10 cellular contexts compared by ENCODE assay signal in the genomic region with DNA sequence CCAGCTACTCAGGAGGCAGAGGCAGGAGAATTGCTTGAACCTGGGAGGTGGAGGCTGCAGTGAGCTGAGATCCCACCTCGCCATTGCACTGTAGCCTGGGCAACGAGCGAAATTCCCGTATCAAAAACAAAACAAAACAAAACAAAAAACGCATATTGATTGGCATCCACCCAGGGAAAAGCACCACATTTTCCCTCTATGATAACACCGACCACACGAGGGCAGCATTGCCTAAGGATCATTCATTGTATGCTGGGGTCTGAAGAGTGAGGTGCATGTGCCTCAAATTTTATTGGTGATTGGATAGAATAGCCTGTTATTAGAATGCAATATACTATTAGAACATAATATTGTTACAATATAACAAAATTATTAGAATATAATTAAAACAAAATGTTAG.
DNase-seq lines count a peak whose midpoint lies in the region; ATAC-seq and TF ChIP-seq lines count a peak whose summit lies in the region.
"Had no signal": no experiment of that assay in that cellular context is flagged by ENCODE, and none has a peak within 500 bp of the region (broad histone marks: within the 10 kb centered on the region; RNA-seq: fewer than 3 reads in every experiment).

No MANE protein-coding gene starts in this region.

- CTCF ChIA-PET in CD4-positive, alpha-beta T cell (lab: Charles Lee): no interaction called here
- CTCF ChIA-PET in activated naive CD4-positive, alpha-beta T cell treated with anti-CD3 and anti-CD28 coated beads for 36 hours (lab: Charles Lee): interaction anchor here (0.6 to 1.2 kb wide), 2 partner anchors 9 to 80 kb away, joined by 3 read pairs; no protein-coding TSS in a partner anchor

- POLR2A ChIA-PET in CD4-positive, alpha-beta T cell (lab: Charles Lee): no interaction called here

- no peaks in the 10 kb centered on the region for H3K27me3 ChIP-seq in CD4-positive, alpha-beta T cell (ENCODE audit: control insufficient read depth, insufficient read depth, low read length)

- H3K4me3 Mint-ChIP-seq in CD4-positive, alpha-beta T cell: peak overlapping the region; percentile 62
- no peak overlapping the region for H3K4me3 Mint-ChIP-seq in activated naive CD4-positive, alpha-beta T cell treated with anti-CD3 and anti-CD28 coated beads for 36 hours
- H3K4me3 Mint-ChIP-seq: dendritic cell treated with granulocyte-macrophage colony-stimulating factor and Interleukin-4, amounts not matched to agents 40 ng/mL and 50 ng/mL, for 4 days had no signal

- ATAC-seq in CD4-positive, alpha-beta T cell (ENCODE audit: poor library complexity): peak; percentile 58
- ATAC-seq in GM21367 (IDR thresholded peaks at IDR 0.05; ENCODE audit: unreplicated experiment) (no peak), GM21825 (IDR thresholded peaks at IDR 0.05; ENCODE audit: unreplicated experiment) (no peak)
- ATAC-seq: right cardiac atrium had no signal

- no peaks in the 10 kb centered on the region for H3K9me3 ChIP-seq in CD4-positive, alpha-beta T cell (ENCODE audit: control insufficient read depth, low read length)

- TF ChIP-seq CTCF in CD4-positive, alpha-beta T cell (IDR thresholded peaks at IDR 0.05): peak; percentile 64

- no peaks in the 10 kb centered on the region for H3K27me3 Mint-ChIP-seq in CD4-positive, alpha-beta T cell
- H3K27me3 Mint-ChIP-seq in activated naive CD4-positive, alpha-beta T cell treated with anti-CD3 and anti-CD28 coated beads for 36 hours (ENCODE audit: low read depth): no peaks in the 10 kb centered on the region
- H3K27me3 Mint-ChIP-seq: dendritic cell treated with granulocyte-macrophage colony-stimulating factor and Interleukin-4, amounts not matched to agents 40 ng/mL and 50 ng/mL, for 4 days had no signal

- peaks cover 38% of the 10 kb centered on the region for H3K4me1 Mint-ChIP-seq in CD4-positive, alpha-beta T cell (ENCODE audit: low read depth)
- H3K4me1 Mint-ChIP-seq in activated naive CD4-positive, alpha-beta T cell treated with anti-CD3 and anti-CD28 coated beads for 36 hours (ENCODE audit: low read depth): peaks cover 48% of the 10 kb centered on the region

- H3K36me3 Mint-ChIP-seq in CD4-positive, alpha-beta T cell (ENCODE audit: low read depth): peaks cover 51% of the 10 kb centered on the region
- H3K36me3 Mint-ChIP-seq in activated naive CD4-positive, alpha-beta T cell treated with anti-CD3 and anti-CD28 coated beads for 36 hours (ENCODE audit: low read depth): peaks cover 50% of the 10 kb centered on the region

- intact Hi-C loops in CD4-positive, alpha-beta T cell (cut with DNase I, micrococcal nuclease): loop anchor here (2.0 to 5.0 kb wide), 2 partner anchors 34 to 72 kb away; no protein-coding TSS in a partner anchor
- intact Hi-C loops in activated naive CD4-positive, alpha-beta T cell treated with anti-CD3 and anti-CD28 coated beads for 36 hours (cut with micrococcal nuclease): loop anchor here (1.0 to 10.0 kb wide), 4 partner anchors 33 to 530 kb away; no protein-coding TSS in a partner anchor

- no peak overlapping the region for H3K27ac ChIP-seq in CD4-positive, alpha-beta T cell (ENCODE audit: low read depth, low read length)

- no peaks in the 10 kb centered on the region for H3K9me3 Mint-ChIP-seq in CD4-positive, alpha-beta T cell
- H3K9me3 Mint-ChIP-seq in activated naive CD4-positive, alpha-beta T cell treated with anti-CD3 and anti-CD28 coated beads for 36 hours: no peaks in the 10 kb centered on the region
- H3K9me3 Mint-ChIP-seq: dendritic cell treated with granulocyte-macrophage colony-stimulating factor and Interleukin-4, amounts not matched to agents 40 ng/mL and 50 ng/mL, for 4 days had no signal

- DNase-seq in CD4-positive, alpha-beta T cell: peak in 7 of 10 experiments; percentile 19 to 52 (median 39)
- DNase-seq in HS-27A (ENCODE audit: low read depth) (peak; percentile 39), myocyte (ENCODE audit: low read depth) (peak; percentile 71), DMS53 (lab: John Stamatoyannopoulos, UW) (no peak), kidney tubule cell (ENCODE audit: low spot score) (no peak)
- peak; percentile 64 for DNase-seq in activated naive CD4-positive, alpha-beta T cell treated with anti-CD3 and anti-CD28 coated beads for 36 hours

- H3K27ac Mint-ChIP-seq in CD4-positive, alpha-beta T cell: peak overlapping the region; percentile 74
- H3K27ac Mint-ChIP-seq in activated naive CD4-positive, alpha-beta T cell treated with anti-CD3 and anti-CD28 coated beads for 36 hours: peak overlapping the region; percentile 92
- H3K27ac Mint-ChIP-seq: dendritic cell treated with granulocyte-macrophage colony-stimulating factor and Interleukin-4, amounts not matched to agents 40 ng/mL and 50 ng/mL, for 4 days had no signal

Comparison
In these comparisons a context has a peak if more than half of its experiments do, and no peak if none do; other contexts are left out.
1. DNase-seq: peak in CD4-positive, alpha-beta T cell (7 of 10), HS-27A (single experiment), activated naive CD4-positive, alpha-beta T cell treated with anti-CD3 and anti-CD28 coated beads for 36 hours (single experiment) and myocyte (single experiment); none in DMS53 (single experiment) and kidney tubule cell (single experiment).